In the genomic region with DNA sequence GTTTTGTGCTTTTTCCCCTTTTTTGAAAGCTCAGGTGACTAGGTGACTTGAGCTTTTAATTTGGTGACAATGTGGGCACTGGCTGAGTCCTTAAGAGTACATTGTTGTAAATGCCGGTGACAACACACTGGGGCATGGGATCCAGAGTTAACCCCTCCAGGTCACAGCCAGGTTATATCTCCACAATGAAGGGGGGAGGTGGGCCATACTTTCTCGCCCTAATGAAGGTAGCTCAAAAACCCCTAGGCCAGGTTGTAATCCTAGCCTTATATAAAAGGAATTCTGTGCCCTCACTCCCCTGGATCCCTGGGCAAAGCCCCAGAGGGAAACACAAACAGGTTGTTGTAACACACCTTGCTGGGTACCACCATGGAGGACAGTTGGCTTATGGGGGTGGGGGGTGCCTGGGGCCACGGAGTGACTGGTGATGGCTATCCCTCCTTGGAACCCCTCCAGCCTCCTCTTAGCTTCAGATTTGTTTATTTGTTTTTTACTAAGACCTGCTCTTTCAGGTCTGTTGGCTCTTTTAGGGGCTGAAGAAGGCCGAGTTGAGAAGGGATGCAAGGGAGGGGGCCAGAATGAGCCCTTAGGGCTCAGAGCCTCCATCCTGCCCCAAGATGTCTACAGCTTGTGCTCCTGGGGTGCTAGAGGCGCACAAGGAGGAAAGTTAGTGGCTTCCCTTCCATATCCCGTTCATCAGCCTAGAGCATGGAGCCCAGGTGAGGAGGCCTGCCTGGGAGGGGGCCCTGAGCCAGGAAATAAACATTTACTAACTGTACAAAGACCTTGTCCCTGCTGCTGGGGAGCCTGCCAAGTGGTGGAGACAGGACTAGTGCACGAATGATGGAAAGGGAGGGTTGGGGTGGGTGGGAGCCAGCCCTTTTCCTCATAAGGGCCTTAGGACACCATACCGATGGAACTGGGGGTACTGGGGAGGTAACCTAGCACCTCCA, we compare ENCODE assay signal across 1 cellular context.
TF ChIP-seq lines count a peak whose summit lies in the region.

No MANE protein-coding gene starts in this region.

TF ChIP-seq in HepG2, 621 proteins besides CTCF, POLR2A, EP300 and RAD21 (continued from another document and continues in another):
- TF ChIP-seq TOE1 (CRISPR knock-in tag; IDR thresholded peaks at IDR 0.05) = no peak
- TF ChIP-seq ZNF101 (CRISPR knock-in tag; IDR thresholded peaks at IDR 0.05; ENCODE audit: borderline replicate concordance, low read depth) = no peak
- no peak for TF ChIP-seq CCAR2 (optimal IDR thresholded peaks at IDR 0.05; ENCODE audit: low read depth, low read length)
- peak; percentile 71 for TF ChIP-seq MED1 (CRISPR knock-in tag; IDR thresholded peaks at IDR 0.05)
- TF ChIP-seq RFX1 (IDR thresholded peaks at IDR 0.05) = no peak
- peak; percentile 88; the same call in 1 of the 2 replicates for TF ChIP-seq ZNF264 (CRISPR knock-in tag; IDR thresholded peaks at IDR 0.05)
- TF ChIP-seq, protein P1, sequence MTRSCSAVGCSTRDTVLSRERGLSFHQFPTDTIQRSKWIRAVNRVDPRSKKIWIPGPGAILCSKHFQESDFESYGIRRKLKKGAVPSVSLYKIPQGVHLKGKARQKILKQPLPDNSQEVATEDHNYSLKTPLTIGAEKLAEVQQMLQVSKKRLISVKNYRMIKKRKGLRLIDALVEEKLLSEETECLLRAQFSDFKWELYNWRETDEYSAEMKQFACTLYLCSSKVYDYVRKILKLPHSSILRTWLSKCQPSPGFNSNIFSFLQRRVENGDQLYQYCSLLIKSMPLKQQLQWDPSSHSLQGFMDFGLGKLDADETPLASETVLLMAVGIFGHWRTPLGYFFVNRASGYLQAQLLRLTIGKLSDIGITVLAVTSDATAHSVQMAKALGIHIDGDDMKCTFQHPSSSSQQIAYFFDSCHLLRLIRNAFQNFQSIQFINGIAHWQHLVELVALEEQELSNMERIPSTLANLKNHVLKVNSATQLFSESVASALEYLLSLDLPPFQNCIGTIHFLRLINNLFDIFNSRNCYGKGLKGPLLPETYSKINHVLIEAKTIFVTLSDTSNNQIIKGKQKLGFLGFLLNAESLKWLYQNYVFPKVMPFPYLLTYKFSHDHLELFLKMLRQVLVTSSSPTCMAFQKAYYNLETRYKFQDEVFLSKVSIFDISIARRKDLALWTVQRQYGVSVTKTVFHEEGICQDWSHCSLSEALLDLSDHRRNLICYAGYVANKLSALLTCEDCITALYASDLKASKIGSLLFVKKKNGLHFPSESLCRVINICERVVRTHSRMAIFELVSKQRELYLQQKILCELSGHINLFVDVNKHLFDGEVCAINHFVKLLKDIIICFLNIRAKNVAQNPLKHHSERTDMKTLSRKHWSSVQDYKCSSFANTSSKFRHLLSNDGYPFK (CRISPR knock-in tag; IDR thresholded peaks at IDR 0.05; ENCODE audit: borderline replicate concordance) = 0 out of 2 replicates have a peak, but pooled peaks have one; percentile 19
- peak; percentile 24; the same call in 1 of the 2 replicates for TF ChIP-seq SP5 (CRISPR knock-in tag; IDR thresholded peaks at IDR 0.05; ENCODE audit: borderline replicate concordance, low read depth)
- TF ChIP-seq, protein P2, sequence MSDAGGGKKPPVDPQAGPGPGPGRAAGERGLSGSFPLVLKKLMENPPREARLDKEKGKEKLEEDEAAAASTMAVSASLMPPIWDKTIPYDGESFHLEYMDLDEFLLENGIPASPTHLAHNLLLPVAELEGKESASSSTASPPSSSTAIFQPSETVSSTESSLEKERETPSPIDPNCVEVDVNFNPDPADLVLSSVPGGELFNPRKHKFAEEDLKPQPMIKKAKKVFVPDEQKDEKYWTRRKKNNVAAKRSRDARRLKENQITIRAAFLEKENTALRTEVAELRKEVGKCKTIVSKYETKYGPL (CRISPR knock-in tag; IDR thresholded peaks at IDR 0.05) = no peak
- no peak for TF ChIP-seq CBFB (CRISPR knock-in tag; IDR thresholded peaks at IDR 0.05)
- TF ChIP-seq MBNL3 (CRISPR knock-in tag; conservative IDR thresholded peaks at IDR 0.05) = no peak
- TF ChIP-seq, protein P3, sequence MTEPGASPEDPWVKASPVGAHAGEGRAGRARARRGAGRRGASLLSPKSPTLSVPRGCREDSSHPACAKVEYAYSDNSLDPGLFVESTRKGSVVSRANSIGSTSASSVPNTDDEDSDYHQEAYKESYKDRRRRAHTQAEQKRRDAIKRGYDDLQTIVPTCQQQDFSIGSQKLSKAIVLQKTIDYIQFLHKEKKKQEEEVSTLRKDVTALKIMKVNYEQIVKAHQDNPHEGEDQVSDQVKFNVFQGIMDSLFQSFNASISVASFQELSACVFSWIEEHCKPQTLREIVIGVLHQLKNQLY (CRISPR knock-in tag; IDR thresholded peaks at IDR 0.05) = peak; percentile 65; the same call in 1 of the 2 replicates
- TF ChIP-seq, protein P4, sequence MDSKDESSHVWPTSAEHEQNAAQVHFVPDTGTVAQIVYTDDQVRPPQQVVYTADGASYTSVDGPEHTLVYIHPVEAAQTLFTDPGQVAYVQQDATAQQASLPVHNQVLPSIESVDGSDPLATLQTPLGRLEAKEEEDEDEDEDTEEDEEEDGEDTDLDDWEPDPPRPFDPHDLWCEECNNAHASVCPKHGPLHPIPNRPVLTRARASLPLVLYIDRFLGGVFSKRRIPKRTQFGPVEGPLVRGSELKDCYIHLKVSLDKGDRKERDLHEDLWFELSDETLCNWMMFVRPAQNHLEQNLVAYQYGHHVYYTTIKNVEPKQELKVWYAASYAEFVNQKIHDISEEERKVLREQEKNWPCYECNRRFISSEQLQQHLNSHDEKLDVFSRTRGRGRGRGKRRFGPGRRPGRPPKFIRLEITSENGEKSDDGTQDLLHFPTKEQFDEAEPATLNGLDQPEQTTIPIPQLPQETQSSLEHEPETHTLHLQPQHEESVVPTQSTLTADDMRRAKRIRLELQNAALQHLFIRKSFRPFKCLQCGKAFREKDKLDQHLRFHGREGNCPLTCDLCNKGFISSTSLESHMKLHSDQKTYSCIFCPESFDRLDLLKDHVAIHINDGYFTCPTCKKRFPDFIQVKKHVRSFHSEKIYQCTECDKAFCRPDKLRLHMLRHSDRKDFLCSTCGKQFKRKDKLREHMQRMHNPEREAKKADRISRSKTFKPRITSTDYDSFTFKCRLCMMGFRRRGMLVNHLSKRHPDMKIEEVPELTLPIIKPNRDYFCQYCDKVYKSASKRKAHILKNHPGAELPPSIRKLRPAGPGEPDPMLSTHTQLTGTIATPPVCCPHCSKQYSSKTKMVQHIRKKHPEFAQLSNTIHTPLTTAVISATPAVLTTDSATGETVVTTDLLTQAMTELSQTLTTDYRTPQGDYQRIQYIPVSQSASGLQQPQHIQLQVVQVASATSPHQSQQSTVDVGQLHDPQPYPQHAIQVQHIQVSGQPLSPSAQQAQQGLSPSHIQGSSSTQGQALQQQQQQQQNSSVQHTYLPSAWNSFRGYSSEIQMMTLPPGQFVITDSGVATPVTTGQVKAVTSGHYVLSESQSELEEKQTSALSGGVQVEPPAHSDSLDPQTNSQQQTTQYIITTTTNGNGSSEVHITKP (CRISPR knock-in tag; IDR thresholded peaks at IDR 0.05; ENCODE audit: low read depth) = 0 out of 2 replicates have a peak, but pooled peaks have one; percentile 36
- TF ChIP-seq MEIS2 (CRISPR knock-in tag; IDR thresholded peaks at IDR 0.05) = 0 out of 2 replicates have a peak, but pooled peaks have one; percentile 25
- TF ChIP-seq HNRNPH1 (optimal IDR thresholded peaks at IDR 0.05; ENCODE audit: low read depth, low read length) = no peak
- TF ChIP-seq, protein P5, sequence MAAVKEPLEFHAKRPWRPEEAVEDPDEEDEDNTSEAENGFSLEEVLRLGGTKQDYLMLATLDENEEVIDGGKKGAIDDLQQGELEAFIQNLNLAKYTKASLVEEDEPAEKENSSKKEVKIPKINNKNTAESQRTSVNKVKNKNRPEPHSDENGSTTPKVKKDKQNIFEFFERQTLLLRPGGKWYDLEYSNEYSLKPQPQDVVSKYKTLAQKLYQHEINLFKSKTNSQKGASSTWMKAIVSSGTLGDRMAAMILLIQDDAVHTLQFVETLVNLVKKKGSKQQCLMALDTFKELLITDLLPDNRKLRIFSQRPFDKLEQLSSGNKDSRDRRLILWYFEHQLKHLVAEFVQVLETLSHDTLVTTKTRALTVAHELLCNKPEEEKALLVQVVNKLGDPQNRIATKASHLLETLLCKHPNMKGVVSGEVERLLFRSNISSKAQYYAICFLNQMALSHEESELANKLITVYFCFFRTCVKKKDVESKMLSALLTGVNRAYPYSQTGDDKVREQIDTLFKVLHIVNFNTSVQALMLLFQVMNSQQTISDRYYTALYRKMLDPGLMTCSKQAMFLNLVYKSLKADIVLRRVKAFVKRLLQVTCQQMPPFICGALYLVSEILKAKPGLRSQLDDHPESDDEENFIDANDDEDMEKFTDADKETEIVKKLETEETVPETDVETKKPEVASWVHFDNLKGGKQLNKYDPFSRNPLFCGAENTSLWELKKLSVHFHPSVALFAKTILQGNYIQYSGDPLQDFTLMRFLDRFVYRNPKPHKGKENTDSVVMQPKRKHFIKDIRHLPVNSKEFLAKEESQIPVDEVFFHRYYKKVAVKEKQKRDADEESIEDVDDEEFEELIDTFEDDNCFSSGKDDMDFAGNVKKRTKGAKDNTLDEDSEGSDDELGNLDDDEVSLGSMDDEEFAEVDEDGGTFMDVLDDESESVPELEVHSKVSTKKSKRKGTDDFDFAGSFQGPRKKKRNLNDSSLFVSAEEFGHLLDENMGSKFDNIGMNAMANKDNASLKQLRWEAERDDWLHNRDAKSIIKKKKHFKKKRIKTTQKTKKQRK (IDR thresholded peaks at IDR 0.05; ENCODE audit: low read length) = no peak
- TF ChIP-seq DR1 (CRISPR knock-in tag; IDR thresholded peaks at IDR 0.05) = no peak
- TF ChIP-seq, protein P6, sequence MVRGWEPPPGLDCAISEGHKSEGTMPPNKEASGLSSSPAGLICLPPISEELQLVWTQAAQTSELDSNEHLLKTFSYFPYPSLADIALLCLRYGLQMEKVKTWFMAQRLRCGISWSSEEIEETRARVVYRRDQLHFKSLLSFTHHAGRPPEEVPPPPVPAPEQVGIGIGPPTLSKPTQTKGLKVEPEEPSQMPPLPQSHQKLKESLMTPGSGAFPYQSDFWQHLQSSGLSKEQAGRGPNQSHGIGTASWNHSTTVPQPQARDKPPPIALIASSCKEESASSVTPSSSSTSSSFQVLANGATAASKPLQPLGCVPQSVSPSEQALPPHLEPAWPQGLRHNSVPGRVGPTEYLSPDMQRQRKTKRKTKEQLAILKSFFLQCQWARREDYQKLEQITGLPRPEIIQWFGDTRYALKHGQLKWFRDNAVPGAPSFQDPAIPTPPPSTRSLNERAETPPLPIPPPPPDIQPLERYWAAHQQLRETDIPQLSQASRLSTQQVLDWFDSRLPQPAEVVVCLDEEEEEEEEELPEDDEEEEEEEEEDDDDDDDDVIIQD (CRISPR knock-in tag; IDR thresholded peaks at IDR 0.05; ENCODE audit: low read depth) = 0 out of 2 replicates have a peak, but pooled peaks have one; percentile 40
- TF ChIP-seq SRF (IDR thresholded peaks at IDR 0.05; ENCODE audit: low read depth, low read length) = no peak
- 0 out of 2 replicates have a peak, but pooled peaks have one; percentile 65 for TF ChIP-seq ARNT2 (CRISPR knock-in tag; IDR thresholded peaks at IDR 0.05; ENCODE audit: low read depth)
- no peak for TF ChIP-seq SRY (CRISPR knock-in tag; IDR thresholded peaks at IDR 0.05)
- TF ChIP-seq NCOR1 (IDR thresholded peaks at IDR 0.05; ENCODE audit: borderline replicate concordance, low read length) = no peak
- TF ChIP-seq TARDBP (CRISPR knock-in tag; IDR thresholded peaks at IDR 0.05) = peak; percentile 60; the same call in 1 of the 2 replicates
- peak; percentile 73 for TF ChIP-seq ZFX (CRISPR knock-in tag; IDR thresholded peaks at IDR 0.05; ENCODE audit: low read depth)
- TF ChIP-seq, protein P7, sequence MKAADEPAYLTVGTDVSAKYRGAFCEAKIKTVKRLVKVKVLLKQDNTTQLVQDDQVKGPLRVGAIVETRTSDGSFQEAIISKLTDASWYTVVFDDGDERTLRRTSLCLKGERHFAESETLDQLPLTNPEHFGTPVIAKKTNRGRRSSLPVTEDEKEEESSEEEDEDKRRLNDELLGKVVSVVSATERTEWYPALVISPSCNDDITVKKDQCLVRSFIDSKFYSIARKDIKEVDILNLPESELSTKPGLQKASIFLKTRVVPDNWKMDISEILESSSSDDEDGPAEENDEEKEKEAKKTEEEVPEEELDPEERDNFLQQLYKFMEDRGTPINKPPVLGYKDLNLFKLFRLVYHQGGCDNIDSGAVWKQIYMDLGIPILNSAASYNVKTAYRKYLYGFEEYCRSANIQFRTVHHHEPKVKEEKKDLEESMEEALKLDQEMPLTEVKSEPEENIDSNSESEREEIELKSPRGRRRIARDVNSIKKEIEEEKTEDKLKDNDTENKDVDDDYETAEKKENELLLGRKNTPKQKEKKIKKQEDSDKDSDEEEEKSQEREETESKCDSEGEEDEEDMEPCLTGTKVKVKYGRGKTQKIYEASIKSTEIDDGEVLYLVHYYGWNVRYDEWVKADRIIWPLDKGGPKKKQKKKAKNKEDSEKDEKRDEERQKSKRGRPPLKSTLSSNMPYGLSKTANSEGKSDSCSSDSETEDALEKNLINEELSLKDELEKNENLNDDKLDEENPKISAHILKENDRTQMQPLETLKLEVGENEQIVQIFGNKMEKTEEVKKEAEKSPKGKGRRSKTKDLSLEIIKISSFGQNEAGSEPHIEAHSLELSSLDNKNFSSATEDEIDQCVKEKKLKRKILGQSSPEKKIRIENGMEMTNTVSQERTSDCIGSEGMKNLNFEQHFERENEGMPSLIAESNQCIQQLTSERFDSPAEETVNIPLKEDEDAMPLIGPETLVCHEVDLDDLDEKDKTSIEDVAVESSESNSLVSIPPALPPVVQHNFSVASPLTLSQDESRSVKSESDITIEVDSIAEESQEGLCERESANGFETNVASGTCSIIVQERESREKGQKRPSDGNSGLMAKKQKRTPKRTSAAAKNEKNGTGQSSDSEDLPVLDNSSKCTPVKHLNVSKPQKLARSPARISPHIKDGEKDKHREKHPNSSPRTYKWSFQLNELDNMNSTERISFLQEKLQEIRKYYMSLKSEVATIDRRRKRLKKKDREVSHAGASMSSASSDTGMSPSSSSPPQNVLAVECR (CRISPR knock-in tag; IDR thresholded peaks at IDR 0.05; ENCODE audit: borderline replicate concordance) = peak; percentile 15; the same call in 1 of the 2 replicates
- TF ChIP-seq, protein P8, sequence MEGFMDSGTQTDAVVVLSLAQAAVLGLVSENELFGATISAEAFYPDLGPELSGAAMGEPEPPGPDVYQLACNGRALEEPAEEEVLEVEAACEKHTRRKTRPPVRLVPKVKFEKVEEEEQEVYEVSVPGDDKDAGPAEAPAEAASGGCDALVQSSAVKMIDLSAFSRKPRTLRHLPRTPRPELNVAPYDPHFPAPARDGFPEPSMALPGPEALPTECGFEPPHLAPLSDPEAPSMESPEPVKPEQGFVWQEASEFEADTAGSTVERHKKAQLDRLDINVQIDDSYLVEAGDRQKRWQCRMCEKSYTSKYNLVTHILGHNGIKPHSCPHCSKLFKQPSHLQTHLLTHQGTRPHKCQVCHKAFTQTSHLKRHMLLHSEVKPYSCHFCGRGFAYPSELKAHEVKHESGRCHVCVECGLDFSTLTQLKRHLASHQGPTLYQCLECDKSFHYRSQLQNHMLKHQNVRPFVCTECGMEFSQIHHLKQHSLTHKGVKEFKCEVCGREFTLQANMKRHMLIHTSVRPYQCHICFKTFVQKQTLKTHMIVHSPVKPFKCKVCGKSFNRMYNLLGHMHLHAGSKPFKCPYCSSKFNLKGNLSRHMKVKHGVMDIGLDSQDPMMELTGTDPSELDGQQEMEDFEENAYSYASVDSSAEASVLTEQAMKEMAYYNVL (CRISPR knock-in tag; IDR thresholded peaks at IDR 0.05; ENCODE audit: borderline replicate concordance) = no peak
